ENCODE assay signal across 8 cellular contexts in the genomic region with DNA sequence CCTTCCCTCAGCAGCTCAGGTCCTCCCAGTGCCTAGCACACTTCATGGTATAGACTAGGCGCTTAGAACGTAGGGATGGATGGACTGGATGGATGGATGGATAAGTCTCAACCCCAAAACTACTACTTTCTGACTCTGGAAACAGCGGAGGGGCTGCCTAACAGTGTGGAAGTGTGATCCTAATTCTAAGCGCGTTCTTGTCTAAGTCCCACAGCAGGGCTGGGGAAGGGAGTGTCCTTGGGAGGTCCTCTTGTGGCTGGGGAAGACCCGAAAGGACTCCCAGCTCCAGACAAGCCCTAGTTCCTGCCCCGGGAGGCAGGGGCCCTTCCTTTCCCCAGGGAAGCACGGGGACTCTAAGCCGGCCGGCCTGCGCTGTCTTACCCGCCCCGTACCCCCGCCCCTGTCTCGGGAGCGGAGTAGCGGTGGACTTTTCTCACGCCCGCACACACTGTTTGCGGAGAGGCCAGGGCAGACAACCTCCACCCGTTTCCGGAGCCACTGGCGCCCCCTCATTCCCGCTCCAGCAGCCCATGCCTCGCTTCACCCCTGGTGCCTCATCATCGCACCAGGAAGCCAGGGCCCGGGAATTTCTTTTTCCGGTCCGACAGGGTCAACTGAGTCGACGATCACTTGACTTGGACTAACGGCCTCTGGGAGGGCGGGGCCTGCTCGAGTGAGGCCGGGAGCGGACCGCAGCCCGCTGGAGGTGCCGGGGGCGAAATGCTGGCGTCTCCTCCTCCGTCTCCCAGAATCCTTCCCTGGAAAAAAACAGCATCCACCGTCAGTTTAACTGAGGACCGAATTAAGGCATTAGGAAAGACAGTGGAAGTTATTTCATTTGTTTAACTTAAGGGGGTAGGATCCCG.
DNase-seq lines count a peak whose midpoint lies in the region; ATAC-seq, FAIRE-seq and TF ChIP-seq lines count a peak whose summit lies in the region.

No MANE protein-coding gene starts in this region.

- H3K27ac ChIP-seq in keratinocyte (ENCODE audit: control insufficient read depth, insufficient read depth, low read length) (no peak overlapping the region), skin epidermis (peak overlapping the region in 19 of 21 experiments; percentile 5 to 87 (median 62))

- H2AFZ ChIP-seq in keratinocyte (ENCODE audit: control insufficient read depth, low read length) = peak overlapping the region; percentile 43

- peak overlapping the region; percentile 66 for H3K4me2 ChIP-seq in keratinocyte (ENCODE audit: control insufficient read depth, extremely low read depth, insufficient read depth, low read depth, low read length)

- H3K4me3 ChIP-seq in choroid plexus epithelial cell (ENCODE audit: low read depth, low read length) = peak overlapping the region; percentile 53
- H3K4me3 ChIP-seq in keratinocyte (ENCODE audit: control insufficient read depth in 2 of 3, extremely low read depth in 1 of 3, insufficient read depth in 2 of 3, low read depth in 1 of 3, low read length in 3 of 3) = peak overlapping the region in 1 of 3 experiments; percentile 27
- H3K4me3 ChIP-seq in skin epidermis = peak overlapping the region; percentile 24 to 40 (median 30)

- H3K4me1 Mint-ChIP-seq in T-helper 17 cell = peaks cover 5% of the 10 kb centered on the region

- no peak overlapping the region for H3K9ac ChIP-seq in keratinocyte (ENCODE audit: control insufficient read depth, extremely low read depth, insufficient read depth, low read length)

- H3K36me3 Mint-ChIP-seq in T-helper 17 cell (ENCODE audit: low read depth) = no peaks in the 10 kb centered on the region

- H3K9me3 ChIP-seq in T-helper 17 cell (ENCODE audit: control insufficient read depth, low read length, poor library complexity, severe bottlenecking) (no peaks in the 10 kb centered on the region), keratinocyte (ENCODE audit: control insufficient read depth, low read depth, low read length) (no peaks in the 10 kb centered on the region)

- CTCF ChIA-PET in GM10248 (lab: Yijun Ruan, JAX) = interaction anchor here (1.1 to 2.0 kb wide), 4 partner anchors 15 to 124 kb away, joined by 3 to 15 read pairs (median 4); no protein-coding TSS in a partner anchor

- no peaks in the 10 kb centered on the region for H3K9me1 ChIP-seq in keratinocyte (ENCODE audit: control insufficient read depth, extremely low read depth, insufficient read depth, low read length)

- H3K4me1 ChIP-seq in keratinocyte (ENCODE audit: control insufficient read depth, extremely low read depth, insufficient read depth, low read length) = no peaks in the 10 kb centered on the region

- POLR2A ChIA-PET in GM10248 (lab: Yijun Ruan, JAX) = no interaction called here

- no peak overlapping the region for H3K27ac Mint-ChIP-seq in T-helper 17 cell

- ATAC-seq in T-helper 17 cell = peak; percentile 33

- no peaks in the 10 kb centered on the region for H4K20me1 ChIP-seq in keratinocyte (ENCODE audit: control insufficient read depth, extremely low read depth, insufficient read depth, low read length)

- H3K36me3 ChIP-seq in keratinocyte (ENCODE audit: control insufficient read depth in 2 of 2, extremely low read depth in 1 of 2, insufficient read depth in 2 of 2, low read length in 2 of 2) = no peaks in the 10 kb centered on the region

- TF ChIP-seq CTCF in GM10248 (IDR thresholded peaks at IDR 0.05; ENCODE audit: control extremely low read depth, extremely low read depth, low read depth, missing control alignments) = no peak
- TF ChIP-seq CTCF in choroid plexus epithelial cell (conservative IDR thresholded peaks at IDR 0.05; ENCODE audit: low read depth, low read length) = no peak
- no peak for TF ChIP-seq CTCF in keratinocyte (optimal IDR thresholded peaks at IDR 0.05 in 1 of 3, IDR thresholded peaks at IDR 0.05 in 1 of 3, conservative IDR thresholded peaks at IDR 0.05 in 1 of 3; ENCODE audit: extremely low read depth in 1 of 3, insufficient read depth in 2 of 3, low read length in 3 of 3)

- no peaks in the 10 kb centered on the region for H3K27me3 ChIP-seq in keratinocyte (ENCODE audit: control insufficient read depth, extremely low read depth, insufficient read depth, low read length)

- peaks cover 20% of the 10 kb centered on the region for H3K27me3 Mint-ChIP-seq in T-helper 17 cell

- FAIRE-seq in keratinocyte (lab: Jason Lieb, UNC) = no peak

- DNase-seq in GM10248 (ENCODE audit: extremely low spot score) (peak; percentile 55), HUDEP-2 (lab: John Stamatoyannopoulos, UW; ENCODE audit: unreplicated experiment in 76 of 76) (peak in 66 of 76 experiments; percentile 4 to 73 (median 46)), T-helper 17 cell (peak in 1 of 3 donors; percentile 16), choroid plexus epithelial cell (ENCODE audit: low read depth) (peak; percentile 76), keratinocyte (ENCODE audit: low read depth, low spot score) (no peak), SIG-M5 (lab: John Stamatoyannopoulos, UW) (no peak), T1000 (lab: John Stamatoyannopoulos, UW) (no peak)

- dilution Hi-C loops in keratinocyte (cut with MboI; ENCODE audit: extremely low pct_ligation_motif_present, low sequenced_read_pairs) = no loop called here

- H3K4me3 Mint-ChIP-seq in T-helper 17 cell = peak overlapping the region; percentile 65

- no peaks in the 10 kb centered on the region for H3K79me2 ChIP-seq in keratinocyte (ENCODE audit: control insufficient read depth, insufficient read depth, low read length)

Comparison
In these comparisons a context has a peak if more than half of its experiments do, and no peak if none do; other contexts are left out.
1. DNase-seq: peak in GM10248 (single experiment), HUDEP-2 (66 of 76) and choroid plexus epithelial cell (single experiment); none in keratinocyte (single experiment), SIG-M5 (single experiment) and T1000 (single experiment).